Comparison of ENCODE assay signal across 9 cellular contexts in genomic region chrX:55135171-55135570, GRCh38. TPM values are rescaled to one million over a fixed set of nuclear protein-coding genes. Genes with fewer than 3 reads are reported as not detected.
DNase-seq lines count a peak whose midpoint lies in the region; ATAC-seq and TF ChIP-seq lines count a peak whose summit lies in the region.
"Had no signal": no experiment of that assay in that cellular context is flagged by ENCODE, and none has a peak within 500 bp of the region (broad histone marks: within the 10 kb centered on the region; RNA-seq: fewer than 3 reads in every experiment).

No MANE protein-coding gene starts in this region.

- H3K27me3 Mint-ChIP-seq in activated T-cell treated with anti-CD3 and anti-CD28 coated beads, Interleukin-2, amount 50 U/mL, for 4 hours (ENCODE audit: low read depth), result no peaks in the 10 kb centered on the region

- intact Hi-C loops in gastrocnemius medialis (cut with DNase I; ENCODE audit: low total_unique reads), result loop anchor here (2.0 kb wide), 1 partner anchor 208 kb away; no protein-coding TSS in a partner anchor

- H3K36me3 Mint-ChIP-seq in activated T-cell treated with anti-CD3 and anti-CD28 coated beads, Interleukin-2, amount 50 U/mL, for 4 hours (ENCODE audit: insufficient read depth), result no peaks in the 10 kb centered on the region

- no peak overlapping the region for H3K4me3 ChIP-seq in gastrocnemius medialis

- no peak overlapping the region for H3K4me3 Mint-ChIP-seq in activated T-cell treated with anti-CD3 and anti-CD28 coated beads, Interleukin-2, amount 50 U/mL, for 4 hours

- no peak for ATAC-seq in activated T-cell treated with anti-CD3 and anti-CD28 coated beads, Interleukin-2, amount 50 U/mL, for 4 hours
- ATAC-seq in gastrocnemius medialis (peak in 1 of 2 donors; percentile 61), HG03097 (IDR thresholded peaks at IDR 0.05; ENCODE audit: low FRiP score, unreplicated experiment) (no peak)

- peak in 4 of 5 experiments; percentile 43 to 59 (median 48) for TF ChIP-seq CTCF in gastrocnemius medialis (IDR thresholded peaks at IDR 0.05 in 4 of 5, conservative IDR thresholded peaks at IDR 0.05 in 1 of 5)

- no peak overlapping the region for H3K27ac ChIP-seq in gastrocnemius medialis

- no peaks in the 10 kb centered on the region for H3K9me3 Mint-ChIP-seq in activated T-cell treated with anti-CD3 and anti-CD28 coated beads, Interleukin-2, amount 50 U/mL, for 4 hours

- in situ Hi-C loops in gastrocnemius medialis (cut with MboI; ENCODE audit: low sequenced_read_pairs in 4 of 4), result loop anchor here in 1 of 4 donors (10.0 kb wide), 1 partner anchor 210 kb away; no protein-coding TSS in a partner anchor

- no peaks in the 10 kb centered on the region for H3K4me1 ChIP-seq in gastrocnemius medialis

- no peaks in the 10 kb centered on the region for H3K27me3 ChIP-seq in gastrocnemius medialis

- no peaks in the 10 kb centered on the region for H3K36me3 ChIP-seq in gastrocnemius medialis

- DNase-seq in NCI-H1436 (lab: John Stamatoyannopoulos, UW) (peak; percentile 1), NCI-H1436 treated with DMSO at 0.1 percent for 48 hours (lab: John Stamatoyannopoulos, UW) (no peak), NCI-H1694 treated with DMSO at 0.1 percent for 48 hours (lab: John Stamatoyannopoulos, UW) (peak; percentile 11), glomerular visceral epithelial cell (ENCODE audit: extremely low spot score) (peak; percentile 49), gastrocnemius medialis (peak; percentile 1 to 13), GF-D8 (lab: John Stamatoyannopoulos, UW) (no peak)
- DNase-seq in activated T-cell treated with anti-CD3 and anti-CD28 coated beads, Interleukin-2, amount 50 U/mL, for 4 hours, result peak; percentile 17

- H3K4me1 Mint-ChIP-seq in activated T-cell treated with anti-CD3 and anti-CD28 coated beads, Interleukin-2, amount 50 U/mL, for 4 hours (ENCODE audit: low read depth), result no peaks in the 10 kb centered on the region

- TF ChIP-seq POLR2A in gastrocnemius medialis (IDR thresholded peaks at IDR 0.05), result no peak

- no peaks in the 10 kb centered on the region for H3K9me3 ChIP-seq in gastrocnemius medialis

RNA-seq across cellular contexts. Expression of gene PAGE2, which starts 46.4 kb away (rescaled TPM):
- total RNA-seq in activated T-cell treated with anti-CD3 and anti-CD28 coated beads, Interleukin-2, amount 50 U/mL, for 4 hours, result not detected
- not detected for total RNA-seq in gastrocnemius medialis
- total RNA-seq: activated CD8-positive, alpha-beta memory T cell treated with anti-CD3 and anti-CD28 coated beads for 36 hours had no signal

Comparison
In these comparisons a context has a peak if more than half of its experiments do, and no peak if none do; other contexts are left out.
1. DNase-seq: peak in NCI-H1436 (single experiment), NCI-H1694 treated with DMSO at 0.1 percent for 48 hours (single experiment), activated T-cell treated with anti-CD3 and anti-CD28 coated beads, Interleukin-2, amount 50 U/mL, for 4 hours (single experiment), glomerular visceral epithelial cell (single experiment) and gastrocnemius medialis (2 of 2); none in NCI-H1436 treated with DMSO at 0.1 percent for 48 hours (single experiment) and GF-D8 (single experiment).